28 cellular contexts compared by ENCODE assay signal in genomic region chr3:148790370-148790769, GRCh38. TPM values are rescaled to one million over a fixed set of nuclear protein-coding genes. Genes with fewer than 3 reads are reported as not detected.
DNase-seq lines count a peak whose midpoint lies in the region; ATAC-seq and TF ChIP-seq lines count a peak whose summit lies in the region.
"Had no signal": no experiment of that assay in that cellular context is flagged by ENCODE, and none has a peak within 500 bp of the region (broad histone marks: within the 10 kb centered on the region; RNA-seq: fewer than 3 reads in every experiment).

No MANE protein-coding gene starts in this region.

- H3K27me3 ChIP-seq in dorsolateral prefrontal cortex = no peaks in the 10 kb centered on the region
- H3K27me3 ChIP-seq: BLaER1 treated with 17β-estradiol and CSF1 and Interleukin-3, amounts not matched to agents 10 nM and 100 nM had no signal

- H3K36me3 Mint-ChIP-seq in WTC11 (peaks cover 11% of the 10 kb centered on the region), neural crest cell (ENCODE audit: low read depth) (no peaks in the 10 kb centered on the region)
- H3K36me3 Mint-ChIP-seq: activated naive CD8-positive, alpha-beta T cell treated with anti-CD3 and anti-CD28 coated beads, Interleukin-2, amount 10 ng/mL, durations not matched to agents 7 days and 5 days; IgD-negative memory B cell had no signal

- H3K27ac Mint-ChIP-seq in WTC11 = peak overlapping the region; percentile 17; the same call in 1 of the 2 replicates
- peak overlapping the region; percentile 66 for H3K27ac Mint-ChIP-seq in neural crest cell (ENCODE audit: unreplicated experiment)
- H3K27ac Mint-ChIP-seq: activated CD4-positive, alpha-beta T cell treated with anti-CD3 and anti-CD28 coated beads for 36 hours; activated naive CD8-positive, alpha-beta T cell treated with anti-CD3 and anti-CD28 coated beads, Interleukin-2, amount 10 ng/mL, durations not matched to agents 7 days and 5 days; stimulated activated naive CD8-positive, alpha-beta T cell treated with anti-CD3 and anti-CD28 coated beads, Interleukin-15, amount 100 ng/mL, for 72 hours had no signal

- POLR2A ChIA-PET in WTC11 (lab: Charles Lee) = no interaction called here

- in situ Hi-C loops in GM13976 (cut with MboI; ENCODE audit: low sequenced_read_pairs, unreplicated experiment) = no loop called here

- H3K27ac ChIP-seq in dorsolateral prefrontal cortex = peak overlapping the region; percentile 57 to 99 (median 94)
- H3K27ac ChIP-seq in substantia nigra (ENCODE audit: low read depth, low read length, poor library complexity, severe bottlenecking) = peak overlapping the region; percentile 96

- TF ChIP-seq CTCF in WTC11 (IDR thresholded peaks at IDR 0.05) (no peak), dorsolateral prefrontal cortex (IDR thresholded peaks at IDR 0.05 in 54 of 56, conservative IDR thresholded peaks at IDR 0.05 in 2 of 56; ENCODE audit: low read depth in 1 of 56, partially characterized antibody in 56 of 56) (no peak), neural crest cell (conservative IDR thresholded peaks at IDR 0.05) (no peak), GM13976 (IDR thresholded peaks at IDR 0.05; ENCODE audit: borderline replicate concordance, control extremely low read depth, extremely low read depth, insufficient read depth, missing control alignments) (no peak)

- H3K4me3 ChIP-seq in dorsolateral prefrontal cortex = peak overlapping the region in 17 of 59 donors; percentile 1 to 64 (median 51)

- H3K4me1 Mint-ChIP-seq in WTC11 = peaks cover 33% of the 10 kb centered on the region
- peaks cover 61% of the 10 kb centered on the region for H3K4me1 Mint-ChIP-seq in neural crest cell
- H3K4me1 Mint-ChIP-seq: activated CD4-positive, alpha-beta T cell treated with anti-CD3 and anti-CD28 coated beads for 36 hours; activated naive CD8-positive, alpha-beta T cell treated with anti-CD3 and anti-CD28 coated beads, Interleukin-2, amount 10 ng/mL, durations not matched to agents 7 days and 5 days; IgD-negative memory B cell; stimulated activated naive CD8-positive, alpha-beta T cell treated with anti-CD3 and anti-CD28 coated beads, Interleukin-15, amount 100 ng/mL, for 72 hours had no signal

- DNase-seq in WTC11 (ENCODE audit: low spot score) (no peak), dorsolateral prefrontal cortex (peak in 1 of 10 donors; percentile 31), neural crest cell (ENCODE audit: low read depth, low spot score) (no peak), substantia nigra (lab: John Stamatoyannopoulos, UW) (peak in 2 of 49 donors; percentile 1 to 7), GM13976 (ENCODE audit: low spot score) (no peak), NCI-H2171 (lab: John Stamatoyannopoulos, UW) (no peak)
- DNase-seq in stimulated activated CD4-positive, alpha-beta T cell treated with anti-CD3 and anti-CD28 coated beads, Interleukin-15, amount 100 ng/mL, for 24 hours = no peak
- DNase-seq: activated CD4-positive, alpha-beta T cell treated with anti-CD3 and anti-CD28 coated beads for 36 hours; activated gamma-delta T cell; activated naive CD8-positive, alpha-beta T cell treated with anti-CD3 and anti-CD28 coated beads, Interleukin-2, amount 10 ng/mL, durations not matched to agents 7 days and 5 days; COR-L47; DMS53; H7; NCI-H1092 treated with DMSO at 0.1 percent for 48 hours; NCI-H187 treated with DMSO at 0.1 percent for 48 hours; NCI-H82; RPMI8226; small intestine; stimulated activated CD4-positive, alpha-beta T cell treated with anti-CD3 and anti-CD28 coated beads, Interleukin-1b, Interleukin-23, amount 100 ng/mL, for 48 hours; stimulated activated CD8-positive, alpha-beta memory T cell treated with anti-CD3 and anti-CD28 coated beads, Interleukin-4, amount 100 ng/mL, for 48 hours; stimulated activated naive CD8-positive, alpha-beta T cell treated with anti-CD3 and anti-CD28 coated beads, Interleukin-15, amount 100 ng/mL, for 72 hours had no signal

- CTCF ChIA-PET in WTC11 (lab: Charles Lee) = no interaction called here

- no peak overlapping the region for H3K4me3 Mint-ChIP-seq in WTC11
- H3K4me3 Mint-ChIP-seq in neural crest cell = peak overlapping the region; percentile 36
- H3K4me3 Mint-ChIP-seq: activated CD4-positive, alpha-beta T cell treated with anti-CD3 and anti-CD28 coated beads for 36 hours; activated naive CD8-positive, alpha-beta T cell treated with anti-CD3 and anti-CD28 coated beads, Interleukin-2, amount 10 ng/mL, durations not matched to agents 7 days and 5 days; IgD-negative memory B cell; stimulated activated naive CD8-positive, alpha-beta T cell treated with anti-CD3 and anti-CD28 coated beads, Interleukin-15, amount 100 ng/mL, for 72 hours had no signal

- H3K9me3 Mint-ChIP-seq in WTC11 (peaks cover 15% of the 10 kb centered on the region), neural crest cell (peaks cover 4% of the 10 kb centered on the region)
- H3K9me3 Mint-ChIP-seq: activated naive CD8-positive, alpha-beta T cell treated with anti-CD3 and anti-CD28 coated beads, Interleukin-2, amount 10 ng/mL, durations not matched to agents 7 days and 5 days; stimulated activated naive CD8-positive, alpha-beta T cell treated with anti-CD3 and anti-CD28 coated beads, Interleukin-15, amount 100 ng/mL, for 72 hours had no signal

- intact Hi-C loops in dorsolateral prefrontal cortex (cut with DNase I) = loop anchor here in 1 of 2 donors (5.0 kb wide), 2 partner anchors 72 to 157 kb away; no protein-coding TSS in a partner anchor

- H3K27me3 Mint-ChIP-seq in WTC11 (ENCODE audit: low read depth) (no peaks in the 10 kb centered on the region), neural crest cell (ENCODE audit: low read depth) (no peaks in the 10 kb centered on the region)
- H3K27me3 Mint-ChIP-seq: activated naive CD8-positive, alpha-beta T cell treated with anti-CD3 and anti-CD28 coated beads, Interleukin-2, amount 10 ng/mL, durations not matched to agents 7 days and 5 days; stimulated activated naive CD8-positive, alpha-beta T cell treated with anti-CD3 and anti-CD28 coated beads, Interleukin-15, amount 100 ng/mL, for 72 hours had no signal

- ATAC-seq in WTC11 (no peak), HG03039 (IDR thresholded peaks at IDR 0.05; ENCODE audit: unreplicated experiment) (no peak)
- ATAC-seq: activated CD4-positive, alpha-beta T cell treated with anti-CD3 and anti-CD28 coated beads for 36 hours; stimulated activated naive CD8-positive, alpha-beta T cell treated with anti-CD3 and anti-CD28 coated beads, Interleukin-15, amount 100 ng/mL, for 72 hours had no signal

TF ChIP-seq in WTC11, 78 proteins besides CTCF, POLR2A, EP300 and RAD21 (continues in another document):
- TF ChIP-seq ATF2 (CRISPR knock-in tag; IDR thresholded peaks at IDR 0.05; ENCODE audit: borderline replicate concordance, low read depth) (no peak), NR3C1 (CRISPR knock-in tag; conservative IDR thresholded peaks at IDR 0.05; ENCODE audit: low read depth) (no peak), PREB (CRISPR knock-in tag; IDR thresholded peaks at IDR 0.05; ENCODE audit: borderline replicate concordance) (no peak), FOXK1 (CRISPR knock-in tag; IDR thresholded peaks at IDR 0.05) (no peak), MXD4 (CRISPR knock-in tag; IDR thresholded peaks at IDR 0.05; ENCODE audit: borderline replicate concordance) (no peak), E2F1 (CRISPR knock-in tag; IDR thresholded peaks at IDR 0.05) (no peak), ELF4 (CRISPR knock-in tag; IDR thresholded peaks at IDR 0.05; ENCODE audit: low read depth) (no peak), MYBL2 (CRISPR knock-in tag; IDR thresholded peaks at IDR 0.05) (no peak)

RNA-seq across cellular contexts. Expression of gene CPB1, which starts 37.2 kb away (rescaled TPM):
- total RNA-seq in WTC11 (2021) (4.1 to 7.6 TPM (median 5.0 TPM) in 3 replicates), dorsolateral prefrontal cortex (1 to 10 TPM in 61 of 120 experiments, under 1 TPM in 33, not detected in 26; 0.21 to 8.7 (median 1.3) TPM), neural crest cell (not detected in 2 replicates)
- total RNA-seq: activated CD4-positive, alpha-beta T cell treated with anti-CD3 and anti-CD28 coated beads for 36 hours; activated naive CD8-positive, alpha-beta T cell treated with anti-CD3 and anti-CD28 coated beads, Interleukin-2, amount 10 ng/mL, durations not matched to agents 7 days and 5 days; G401; pulmonary artery endothelial cell; T-helper 2 cell treated with Interferon-gamma antibody and Interleukin-4, amounts not matched to agents 100 ng/mL and 5 ng/mL, for 36 hours; ureter had no signal
